In the genomic region with DNA sequence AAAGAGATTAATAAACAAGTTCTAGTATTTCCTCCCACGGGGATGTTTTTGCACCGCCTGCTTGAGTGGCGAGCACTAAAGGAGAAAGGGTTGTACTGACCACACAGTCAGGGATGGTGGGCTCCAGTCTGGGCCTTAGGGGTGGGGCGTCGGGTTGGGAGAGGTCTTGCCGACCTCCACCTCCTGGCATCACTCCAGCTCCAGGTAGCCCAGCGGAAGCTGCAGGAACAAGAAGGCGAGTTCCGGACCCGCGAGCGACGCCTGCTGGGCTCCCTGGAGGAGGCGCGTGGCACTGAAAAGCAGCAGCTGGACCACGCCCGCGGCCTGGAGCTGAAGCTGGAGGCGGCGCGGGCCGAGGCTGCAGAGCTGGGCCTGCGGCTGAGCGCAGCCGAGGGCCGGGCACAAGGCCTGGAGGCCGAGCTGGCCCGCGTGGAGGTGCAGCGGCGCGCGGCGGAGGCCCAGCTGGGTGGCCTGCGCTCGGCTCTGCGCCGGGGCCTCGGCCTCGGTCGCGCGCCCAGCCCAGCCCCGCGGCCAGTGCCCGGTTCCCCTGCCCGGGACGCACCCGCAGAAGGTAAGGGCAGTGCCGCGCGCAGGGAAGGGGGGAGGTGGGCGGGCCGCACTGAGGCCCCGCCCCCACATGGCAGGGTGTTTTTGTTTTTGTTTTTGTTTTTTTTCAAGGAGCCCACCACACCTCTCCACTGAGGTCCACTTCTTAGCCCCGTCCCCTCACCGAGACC, we compare ENCODE assay signal across 8 cellular contexts. TPM values are rescaled to one million over a fixed set of nuclear protein-coding genes. Genes with fewer than 3 reads are reported as not detected.
DNase-seq lines count a peak whose midpoint lies in the region; ATAC-seq and TF ChIP-seq lines count a peak whose summit lies in the region.

No MANE protein-coding gene starts in this region.

- H3K79me2 ChIP-seq in OCI-LY3 (ENCODE audit: low read length): no peaks in the 10 kb centered on the region

- no peaks in the 10 kb centered on the region for H3K9me3 Mint-ChIP-seq in neural crest cell

- TF ChIP-seq EP300 in stomach (IDR thresholded peaks at IDR 0.05): no peak

- peak overlapping the region; percentile 47 for H3K4me3 ChIP-seq in OCI-LY3 (ENCODE audit: low read length)
- H3K4me3 ChIP-seq in fibroblast of villous mesenchyme (ENCODE audit: low read depth, low read length): peak overlapping the region; percentile 37
- H3K4me3 ChIP-seq in stomach: peak overlapping the region; percentile 44 to 49 (median 46)

- no peaks in the 10 kb centered on the region for H3K4me1 ChIP-seq in OCI-LY3 (ENCODE audit: low read length)
- H3K4me1 ChIP-seq in stomach: peaks cover 0 to 23% (median 19%) of the 10 kb centered on the region in 4 donors

- H3K36me3 ChIP-seq in OCI-LY3 (replicated peaks; ENCODE audit: low read depth, low read length): no peaks in the 10 kb centered on the region
- peaks cover 8 to 46% (median 22%) of the 10 kb centered on the region in 4 donors for H3K36me3 ChIP-seq in stomach

- H4K20me1 ChIP-seq in OCI-LY3 (ENCODE audit: insufficient read depth, low read length): no peaks in the 10 kb centered on the region

- H3K27me3 ChIP-seq in OCI-LY3 (ENCODE audit: low read depth, low read length) (no peaks in the 10 kb centered on the region), stomach (no peaks in the 10 kb centered on the region)

- no peaks in the 10 kb centered on the region for H3K9me3 ChIP-seq in OCI-LY3 (ENCODE audit: insufficient read depth, low read length)
- H3K9me3 ChIP-seq in stomach: no peaks in the 10 kb centered on the region

- intact Hi-C loops in stomach (cut with DNase I; ENCODE audit: low total_unique reads): loop anchor here (10.0 kb wide), 1 partner anchor 74 kb away; no protein-coding TSS in a partner anchor

- no peak overlapping the region for H3K9ac ChIP-seq in OCI-LY3 (ENCODE audit: low read length)

- H3K4me1 Mint-ChIP-seq in neural crest cell: peaks cover 9% of the 10 kb centered on the region

- H3K36me3 Mint-ChIP-seq in neural crest cell (ENCODE audit: low read depth): no peaks in the 10 kb centered on the region

- H3K4me2 ChIP-seq in OCI-LY3 (ENCODE audit: low read length): peak overlapping the region; percentile 32; the same call in 1 of the 2 replicates

- 5 to 13% (median 6%) methylated on average over 32 to 56 of the region's 57 CpGs for WGBS in stomach, 5 donors

- H3K27ac ChIP-seq in OCI-LY3 (ENCODE audit: low read length) (no peak overlapping the region), stomach (peak overlapping the region; percentile 11 to 84 (median 62))

- TF ChIP-seq POLR2A in stomach (IDR thresholded peaks at IDR 0.05): no peak

- DNase-seq in activated T-helper 1 cell treated with Interleukin-2 at 50 U/mL for 16 hours (ENCODE audit: low read depth): peak; percentile 70
- DNase-seq in fibroblast of villous mesenchyme (ENCODE audit: low read depth): peak; percentile 80
- peak; percentile 87 for DNase-seq in neural crest cell (ENCODE audit: low read depth, low spot score)
- peak; percentile 92 for DNase-seq in stomach

- H2AFZ ChIP-seq in OCI-LY3 (ENCODE audit: low read depth, low read length): no peak overlapping the region

- peak; percentile 64 for ATAC-seq in HG03175 (IDR thresholded peaks at IDR 0.05; ENCODE audit: unreplicated experiment)
- ATAC-seq in GM18517 (IDR thresholded peaks at IDR 0.05; ENCODE audit: unreplicated experiment): no peak

- peak overlapping the region; percentile 74 for H3K4me3 Mint-ChIP-seq in neural crest cell

- peak; percentile 70 for TF ChIP-seq CTCF in GM12873 (IDR thresholded peaks at IDR 0.05; ENCODE audit: insufficient read depth, low read depth, low read length, missing control alignments)
- TF ChIP-seq CTCF in OCI-LY3 (IDR thresholded peaks at IDR 0.05; ENCODE audit: low read depth, low read length): no peak
- peak; percentile 85 for TF ChIP-seq CTCF in fibroblast of villous mesenchyme (IDR thresholded peaks at IDR 0.05; ENCODE audit: insufficient read depth, low read depth, low read length)
- peak; percentile 82 for TF ChIP-seq CTCF in neural crest cell (conservative IDR thresholded peaks at IDR 0.05)
- peak in 5 of 7 experiments; percentile 61 to 75 (median 73) for TF ChIP-seq CTCF in stomach (IDR thresholded peaks at IDR 0.05)

- no peak overlapping the region for H3K27ac Mint-ChIP-seq in neural crest cell (ENCODE audit: unreplicated experiment)

- H3K27me3 Mint-ChIP-seq in neural crest cell (ENCODE audit: low read depth): no peaks in the 10 kb centered on the region

RNA-seq across cellular contexts. Expression of gene MFAP2, which starts 19.7 kb away (rescaled TPM):
- 33.2 and 70.2 TPM in 2 replicates for total RNA-seq in fibroblast of villous mesenchyme
- total RNA-seq in neural crest cell: 81.6 and 83.4 TPM in 2 replicates
- 10 to 100 TPM in 1 of 5 donors, 1 to 10 TPM in 3, not detected in 1; 5.5 to 31.5 (median 9.3) TPM for total RNA-seq in stomach
- 10 to 100 TPM in 1 of 3 donors, 1 to 10 TPM in 2; 2.7 to 10.8 (median 4.2) TPM for polyA plus RNA-seq in stomach

RNA-seq across cellular contexts. Expression of gene CROCC, which starts 39.0 kb away (rescaled TPM):
- total RNA-seq in fibroblast of villous mesenchyme: 13.8 and 22.2 TPM in 2 replicates
- 52.6 and 54.1 TPM in 2 replicates for total RNA-seq in neural crest cell
- total RNA-seq in stomach: 100 to 1,000 TPM in 1 of 5 donors, 10 to 100 TPM in 4; 14.0 to 942 (median 49.1) TPM
- polyA plus RNA-seq in stomach: 10 to 100 TPM; 17.0 to 27.1 (median 26.2) TPM

RNA-seq across cellular contexts. Expression of gene ATP13A2, which starts 51.0 kb away (rescaled TPM):
- 40.2 and 42.2 TPM in 2 replicates for total RNA-seq in fibroblast of villous mesenchyme
- total RNA-seq in neural crest cell: 53.9 and 59.0 TPM in 2 replicates
- total RNA-seq in stomach: 100 to 1,000 TPM in 2 of 5 donors, 10 to 100 TPM in 3; 11.1 to 249 (median 42.6) TPM
- 10 to 100 TPM; 14.2 to 22.5 (median 19.9) TPM for polyA plus RNA-seq in stomach
